14 cellular contexts compared by ENCODE assay signal in genomic region chrX:110037181-110037580, GRCh38. TPM values are rescaled to one million over a fixed set of nuclear protein-coding genes. Genes with fewer than 3 reads are reported as not detected.
DNase-seq lines count a peak whose midpoint lies in the region; ATAC-seq, FAIRE-seq and TF ChIP-seq lines count a peak whose summit lies in the region.
"Had no signal": no experiment of that assay in that cellular context is flagged by ENCODE, and none has a peak within 500 bp of the region (broad histone marks: within the 10 kb centered on the region; RNA-seq: fewer than 3 reads in every experiment).

No MANE protein-coding gene starts in this region.

- DNase-seq in HepG2 (ENCODE audit: low spot score) = no peak
- no peak for DNase-seq in right lobe of liver
- peak; percentile 9 for DNase-seq in SW480 (ENCODE audit: low spot score)
- peak; percentile 37 for DNase-seq in small intestine
- DNase-seq in NOMO-1 treated with dmso at 0.1 percent for 144 hours (lab: John Stamatoyannopoulos, UW; ENCODE audit: unreplicated experiment) = no peak
- no peak for DNase-seq in GM12891 (ENCODE audit: insufficient read length, low spot score)
- DNase-seq: ACHN; CD4-positive, alpha-beta memory T cell; H7; NCI-H1930; NCI-H2171; NCI-H446 treated with DMSO at 0.1 percent for 48 hours had no signal

- TF ChIP-seq RAD21 in HepG2 (CRISPR knock-in tag; IDR thresholded peaks at IDR 0.05) = no peak

- H3K9me3 ChIP-seq in HepG2 (ENCODE audit: low read length) (no peaks in the 10 kb centered on the region), right lobe of liver (no peaks in the 10 kb centered on the region), small intestine (ENCODE audit: control insufficient read depth, low read depth) (no peaks in the 10 kb centered on the region)

- peaks cover 33% of the 10 kb centered on the region for H3K4me1 ChIP-seq in HepG2 (ENCODE audit: insufficient read depth, low read length)
- no peaks in the 10 kb centered on the region for H3K4me1 ChIP-seq in right lobe of liver
- no peaks in the 10 kb centered on the region for H3K4me1 ChIP-seq in small intestine (ENCODE audit: control insufficient read depth in 2 of 2, insufficient read depth in 1 of 2, low read depth in 1 of 2, low read length in 1 of 2)

- TF ChIP-seq EP300 in HepG2 (IDR thresholded peaks at IDR 0.05; ENCODE audit: low read depth in 2 of 2, low read length in 2 of 2) (no peak), HepG2 (CRISPR knock-in tag; IDR thresholded peaks at IDR 0.05; ENCODE audit: borderline replicate concordance) (no peak)

- no TSS peak for BruUV-seq in HepG2 (replicated peaks; lab: Mats Ljungman, UMichigan)

- WGBS in HepG2 (ENCODE audit: low lambda C conversion rate) = 56% methylated on average over 2 of the region's 2 CpGs
- 78% methylated on average over 1 of the region's 2 CpGs for WGBS in right lobe of liver (ENCODE audit: insufficient coverage, low coverage, low lambda C conversion rate, missing lambda C conversion rate)
- WGBS in small intestine, 3 donors = 56 to 75% (median 71%) methylated on average over 2 of the region's 2 CpGs

- H3K27me3 ChIP-seq in HepG2 (ENCODE audit: control insufficient read depth in 1 of 2, insufficient read depth in 2 of 2, low read length in 2 of 2) (no peaks in the 10 kb centered on the region), right lobe of liver (no peaks in the 10 kb centered on the region), small intestine (ENCODE audit: control insufficient read depth in 2 of 2, insufficient read depth in 2 of 2, low read length in 2 of 2) (no peaks in the 10 kb centered on the region)

- no peak for FAIRE-seq in HepG2 (lab: Jason Lieb, UNC)
- FAIRE-seq in small intestine (lab: Jason Lieb, UNC) = no peak
- no peak for FAIRE-seq in GM12891 (lab: Jason Lieb, UNC)

- in situ Hi-C loops in HepG2 (cut with HindIII; ENCODE audit: extremely low pct_ligation_motif_present, low pct_unique_long_range_greater_than_20kb) = no loop called here

- intact Hi-C loops in HepG2 (cut with micrococcal nuclease; ENCODE audit: unreplicated experiment) = loop anchor here (2.0 to 5.0 kb wide), 2 partner anchors 34 to 50 kb away; partner anchors contain the start of gene TMEM164
- intact Hi-C loops in right lobe of liver (cut with DNase I) = no loop called here

- no peak overlapping the region for H3K4me3 ChIP-seq in HepG2 (replicated peaks in 1 of 3; ENCODE audit: insufficient read depth in 1 of 3, low read depth in 2 of 3, low read length in 3 of 3)
- H3K4me3 ChIP-seq in right lobe of liver = no peak overlapping the region
- no peak overlapping the region for H3K4me3 ChIP-seq in small intestine (ENCODE audit: low read depth in 1 of 2, low read length in 2 of 2)

- POLR2A ChIA-PET in HepG2 (lab: Yijun Ruan, JAX) = no interaction called here

- H3K79me2 ChIP-seq in HepG2 (ENCODE audit: insufficient read depth, low read length) = no peaks in the 10 kb centered on the region

- H2AFZ ChIP-seq in HepG2 (ENCODE audit: low read length) = no peak overlapping the region

- peak overlapping the region; percentile 39; the same call in 1 of the 2 replicates for H3K4me2 ChIP-seq in HepG2 (ENCODE audit: low read depth, low read length)

- H4K20me1 ChIP-seq in HepG2 (ENCODE audit: insufficient read depth, low read length) = no peaks in the 10 kb centered on the region; the same call in 1 of the 2 replicates

- TF ChIP-seq CTCF in HepG2 (CRISPR knock-in tag; IDR thresholded peaks at IDR 0.05) = no peak
- no peak for TF ChIP-seq CTCF in right lobe of liver (IDR thresholded peaks at IDR 0.05)

- CTCF ChIA-PET in HepG2 (lab: Yijun Ruan, JAX; ENCODE audit: low intra/inter-chr PET ratio, low total read pairs) = no interaction called here

- TF ChIP-seq POLR2A in HepG2 (IDR thresholded peaks at IDR 0.05; ENCODE audit: insufficient read depth in 1 of 2, low read depth in 2 of 2, low read length in 2 of 2) (no peak), right lobe of liver (IDR thresholded peaks at IDR 0.05) (no peak), GM12891 (IDR thresholded peaks at IDR 0.05; ENCODE audit: low read depth, low read length) (no peak)

- H3K9ac ChIP-seq in HepG2 (ENCODE audit: insufficient read depth, low read depth, low read length) = no peak overlapping the region

- H3K36me3 ChIP-seq in HepG2 (replicated peaks in 1 of 2; ENCODE audit: control insufficient read depth in 1 of 2, insufficient read depth in 2 of 2, low read length in 2 of 2) (no peaks in the 10 kb centered on the region), right lobe of liver (no peaks in the 10 kb centered on the region), small intestine (ENCODE audit: control insufficient read depth in 2 of 2, insufficient read depth in 2 of 2, low read length in 2 of 2) (no peaks in the 10 kb centered on the region)

- ATAC-seq in HepG2 (peak; percentile 41), right lobe of liver (no peak), esophagus mucosa (peak; percentile 45), GM21360 (IDR thresholded peaks at IDR 0.05; ENCODE audit: unreplicated experiment) (no peak)

- H3K27ac ChIP-seq in HepG2 (ENCODE audit: extremely low read length, insufficient read depth, low read length) = no peak overlapping the region
- H3K27ac ChIP-seq in right lobe of liver = no peak overlapping the region
- peak overlapping the region; percentile 12 to 83 for H3K27ac ChIP-seq in small intestine (ENCODE audit: low read depth in 1 of 2, low read length in 1 of 2)

TF ChIP-seq in HepG2, 621 proteins besides CTCF, POLR2A, EP300 and RAD21:
- TF ChIP-seq, protein P1, sequence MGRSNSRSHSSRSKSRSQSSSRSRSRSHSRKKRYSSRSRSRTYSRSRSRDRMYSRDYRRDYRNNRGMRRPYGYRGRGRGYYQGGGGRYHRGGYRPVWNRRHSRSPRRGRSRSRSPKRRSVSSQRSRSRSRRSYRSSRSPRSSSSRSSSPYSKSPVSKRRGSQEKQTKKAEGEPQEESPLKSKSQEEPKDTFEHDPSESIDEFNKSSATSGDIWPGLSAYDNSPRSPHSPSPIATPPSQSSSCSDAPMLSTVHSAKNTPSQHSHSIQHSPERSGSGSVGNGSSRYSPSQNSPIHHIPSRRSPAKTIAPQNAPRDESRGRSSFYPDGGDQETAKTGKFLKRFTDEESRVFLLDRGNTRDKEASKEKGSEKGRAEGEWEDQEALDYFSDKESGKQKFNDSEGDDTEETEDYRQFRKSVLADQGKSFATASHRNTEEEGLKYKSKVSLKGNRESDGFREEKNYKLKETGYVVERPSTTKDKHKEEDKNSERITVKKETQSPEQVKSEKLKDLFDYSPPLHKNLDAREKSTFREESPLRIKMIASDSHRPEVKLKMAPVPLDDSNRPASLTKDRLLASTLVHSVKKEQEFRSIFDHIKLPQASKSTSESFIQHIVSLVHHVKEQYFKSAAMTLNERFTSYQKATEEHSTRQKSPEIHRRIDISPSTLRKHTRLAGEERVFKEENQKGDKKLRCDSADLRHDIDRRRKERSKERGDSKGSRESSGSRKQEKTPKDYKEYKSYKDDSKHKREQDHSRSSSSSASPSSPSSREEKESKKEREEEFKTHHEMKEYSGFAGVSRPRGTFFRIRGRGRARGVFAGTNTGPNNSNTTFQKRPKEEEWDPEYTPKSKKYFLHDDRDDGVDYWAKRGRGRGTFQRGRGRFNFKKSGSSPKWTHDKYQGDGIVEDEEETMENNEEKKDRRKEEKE (IDR thresholded peaks at IDR 0.05) = no peak

TF ChIP-seq in GM12891, 5 proteins besides CTCF, POLR2A, EP300 and RAD21:
- TF ChIP-seq POU2F2 (IDR thresholded peaks at IDR 0.05; ENCODE audit: low read depth, low read length) (no peak), PAX5 (IDR thresholded peaks at IDR 0.05; ENCODE audit: insufficient read depth, low read length, severe bottlenecking) (no peak), TAF1 (IDR thresholded peaks at IDR 0.05; ENCODE audit: low read depth, low read length) (no peak), POLR2AphosphoS5 (IDR thresholded peaks at IDR 0.05; ENCODE audit: low read depth, low read length) (no peak), SPI1 (IDR thresholded peaks at IDR 0.05; ENCODE audit: low read depth, low read length) (no peak)

RNA-seq across cellular contexts. Expression of gene TMEM164, which starts 34.3 kb away (rescaled TPM):
- total RNA-seq in HepG2 (2016; rRNA removed; fragmentation: Illumina TruSeq; extraction: Trizol) (9.8 and 13.2 TPM in 2 replicates), right lobe of liver (1 to 10 TPM; 1.3 to 7.9 (median 2.8) TPM), esophagus mucosa (22.4 TPM)
- total RNA-seq in HepG2 (2016; cell fraction: cytosol; rRNA removed; fragmentation: Illumina TruSeq; extraction: Trizol; ENCODE audit: low read depth) = 2.0 and 2.5 TPM in 2 replicates
- 8.8 and 14.0 TPM in 2 replicates for total RNA-seq in HepG2 (2016; cell fraction: insoluble cytoplasmic fraction; rRNA removed; fragmentation: Illumina TruSeq; extraction: Trizol)
- 6.5 and 8.8 TPM in 2 replicates for total RNA-seq in HepG2 (2016; cell fraction: membrane; rRNA removed; fragmentation: Illumina TruSeq; extraction: Trizol)
- 9.7 and 14.6 TPM in 2 replicates for total RNA-seq in HepG2 (2016; cell fraction: nucleus; rRNA removed; fragmentation: Illumina TruSeq; extraction: Trizol)
- polyA plus RNA-seq in HepG2 (2011; rRNA removed) (3.8 and 5.8 TPM in 2 replicates), small intestine (10 to 100 TPM; 17.0 to 26.0 (median 18.4) TPM)
- polyA plus RNA-seq in HepG2 (2011; cell fraction: cytosol; rRNA removed) = 2.7 and 3.8 TPM in 2 replicates
- 6.6 and 7.7 TPM in 2 replicates for polyA plus RNA-seq in HepG2 (2011; cell fraction: nucleus; rRNA removed)
- polyA plus RNA-seq in HepG2 (2012) = 4.5 and 4.8 TPM in 2 replicates
- polyA plus RNA-seq in HepG2 (2016; cell fraction: cytosol; fragmentation: Illumina TruSeq; extraction: Trizol; ENCODE audit: low read depth) = 1.1 and 1.5 TPM in 2 replicates
- 7.5 and 7.8 TPM in 2 replicates for polyA plus RNA-seq in HepG2 (2016; cell fraction: insoluble cytoplasmic fraction; fragmentation: Illumina TruSeq; extraction: Trizol; ENCODE audit: low read depth)
- polyA plus RNA-seq in HepG2 (2016; cell fraction: membrane; fragmentation: Illumina TruSeq; extraction: Trizol; ENCODE audit: low read depth) = 3.8 and 4.5 TPM in 2 replicates
- polyA plus RNA-seq in HepG2 (2016; cell fraction: nucleus; fragmentation: Illumina TruSeq; extraction: Trizol; ENCODE audit: insufficient read depth, low read depth) = 12.3 and 13.1 TPM in 2 replicates
- polyA minus RNA-seq in HepG2 (2011; rRNA and poly(A)+ RNA removed; ENCODE audit: low replicate concordance) = 7.6 and 32.6 TPM in 2 replicates
- 2.6 and 6.2 TPM in 2 replicates for polyA minus RNA-seq in HepG2 (2011; cell fraction: cytosol; rRNA and poly(A)+ RNA removed)
- polyA minus RNA-seq in HepG2 (2011; cell fraction: nucleus; rRNA and poly(A)+ RNA removed) = 7.3 and 9.2 TPM in 2 replicates
- 9.9 TPM for polyA plus RNA-seq in GM12891 (2012; ENCODE audit: low read depth, missing spikeins)

Comparison
In these comparisons a context has a peak if more than half of its experiments do, and no peak if none do; other contexts are left out.
1. ATAC-seq: peak in HepG2 (single experiment) and esophagus mucosa (single experiment); none in right lobe of liver (0 of 4) and GM21360 (single experiment).
2. DNase-seq: peak in SW480 (single experiment) and small intestine (single experiment); none in HepG2 (single experiment), right lobe of liver (0 of 3), NOMO-1 treated with dmso at 0.1 percent for 144 hours (single experiment) and GM12891 (single experiment).
3. H3K27ac ChIP-seq: peak in small intestine (2 of 2); none in HepG2 (single experiment) and right lobe of liver (0 of 3).